Comparison of ENCODE assay signal across 18 cellular contexts in genomic region chr1:12188657-12189327, GRCh38. TPM values are rescaled to one million over a fixed set of nuclear protein-coding genes. Genes with fewer than 3 reads are reported as not detected.
DNase-seq lines count a peak whose midpoint lies in the region; ATAC-seq and TF ChIP-seq lines count a peak whose summit lies in the region.
"Had no signal": no experiment of that assay in that cellular context is flagged by ENCODE, and none has a peak within 500 bp of the region (broad histone marks: within the 10 kb centered on the region; RNA-seq: fewer than 3 reads in every experiment).

No MANE protein-coding gene starts in this region.

- H3K9me3 Mint-ChIP-seq in T-helper 1 cell treated with Interleukin-12 subunit alpha and Interleukin-12 subunit beta and Interleukin-4 antibody, amounts not matched to agents 30 μg/mL and 1 μg/mL, for 36 hours, result no peaks in the 10 kb centered on the region
- H3K9me3 Mint-ChIP-seq in dendritic cell treated with granulocyte-macrophage colony-stimulating factor and Interleukin-4, amounts not matched to agents 40 ng/mL and 50 ng/mL, for 4 days, result no peaks in the 10 kb centered on the region
- H3K9me3 Mint-ChIP-seq: activated T-cell treated with anti-CD3 and anti-CD28 coated beads, Interleukin-2, amount 50 U/mL, for 4 hours; naive thymus-derived CD4-positive, alpha-beta T cell had no signal

- BruUV-seq in IMR-90 (replicated peaks; lab: Mats Ljungman, UMichigan), result no TSS peak

- peaks cover 0 to 4% of the 10 kb centered on the region in 2 experiments; a peak in 3 of 4 replicates for H3K79me1 ChIP-seq in IMR-90 (ENCODE audit: low read depth in 1 of 2, low read length in 2 of 2)

- H3K4ac ChIP-seq in IMR-90 (ENCODE audit: low read depth, low read length), result no peak overlapping the region

- H3K9me3 ChIP-seq in IMR-90 (ENCODE audit: control insufficient read depth, insufficient read depth, low read length) (no peaks in the 10 kb centered on the region), gastrocnemius medialis (no peaks in the 10 kb centered on the region), WERI-Rb-1 (ENCODE audit: severe bottlenecking) (no peaks in the 10 kb centered on the region)
- H3K9me3 ChIP-seq: transverse colon had no signal

- no peak overlapping the region for H3K18ac ChIP-seq in IMR-90 (ENCODE audit: low read depth, low read length)

- no peak overlapping the region for H2BK15ac ChIP-seq in IMR-90 (ENCODE audit: low read depth, low read length)

- H4K8ac ChIP-seq in IMR-90 (ENCODE audit: low read depth in 2 of 2, low read length in 2 of 2), result no peak overlapping the region

- H3K27ac ChIP-seq in IMR-90 (ENCODE audit: insufficient read depth, low read length), result no peak overlapping the region
- peak overlapping the region in 1 of 4 donors; percentile 85 for H3K27ac ChIP-seq in gastrocnemius medialis
- H3K27ac ChIP-seq in WERI-Rb-1, result no peak overlapping the region
- H3K27ac ChIP-seq: dorsolateral prefrontal cortex, transverse colon had no signal

- CTCF ChIA-PET in IMR-90 (lab: Yijun Ruan, JAX), result interaction anchor here (2.6 kb wide), 1 partner anchor 65 kb away, joined by 10 read pairs; no protein-coding TSS in a partner anchor

- peak overlapping the region; percentile 59 for H3K27ac Mint-ChIP-seq in T-helper 1 cell treated with Interleukin-12 subunit alpha and Interleukin-12 subunit beta and Interleukin-4 antibody, amounts not matched to agents 30 μg/mL and 1 μg/mL, for 36 hours
- peak overlapping the region; percentile 22 for H3K27ac Mint-ChIP-seq in dendritic cell treated with granulocyte-macrophage colony-stimulating factor and Interleukin-4, amounts not matched to agents 40 ng/mL and 50 ng/mL, for 4 days
- H3K27ac Mint-ChIP-seq: progenitor cell of endocrine pancreas had no signal

- no peak overlapping the region for H3K4me3 ChIP-seq in IMR-90 (ENCODE audit: insufficient read depth, low read depth, low read length)
- H3K4me3 ChIP-seq in gastrocnemius medialis, result no peak overlapping the region
- H3K4me3 ChIP-seq in WERI-Rb-1 (ENCODE audit: low read depth, low read length), result no peak overlapping the region
- H3K4me3 ChIP-seq: dorsolateral prefrontal cortex, lung, transverse colon had no signal

- no peak overlapping the region for H3K9ac ChIP-seq in IMR-90 (ENCODE audit: low read depth, low read length)

- no peak overlapping the region for H2BK20ac ChIP-seq in IMR-90 (ENCODE audit: low read depth, low read length)

- no peak overlapping the region for H2BK5ac ChIP-seq in IMR-90 (ENCODE audit: low read depth, low read length, poor library complexity, severe bottlenecking)

- H2AK9ac ChIP-seq in IMR-90 (replicated peaks; ENCODE audit: low read depth, low read length, poor library complexity), result peak overlapping the region; percentile 36

- H2BK120ac ChIP-seq in IMR-90 (ENCODE audit: low read depth, low read length), result no peak overlapping the region

- H3K14ac ChIP-seq in IMR-90 (replicated peaks; ENCODE audit: low read depth, low read length), result no peak overlapping the region

- H3K4me1 Mint-ChIP-seq in T-helper 1 cell treated with Interleukin-12 subunit alpha and Interleukin-12 subunit beta and Interleukin-4 antibody, amounts not matched to agents 30 μg/mL and 1 μg/mL, for 36 hours (ENCODE audit: low read depth), result peaks cover 32% of the 10 kb centered on the region
- H3K4me1 Mint-ChIP-seq in dendritic cell treated with granulocyte-macrophage colony-stimulating factor and Interleukin-4, amounts not matched to agents 40 ng/mL and 50 ng/mL, for 4 days (ENCODE audit: low read depth), result peaks cover 94% of the 10 kb centered on the region

- DNase-seq in T-helper 1 cell, result no peak
- no peak for DNase-seq in IMR-90
- DNase-seq in gastrocnemius medialis, result no peak
- no peak for DNase-seq in NCI-H524 (lab: John Stamatoyannopoulos, UW)
- no peak for DNase-seq in HCEC 1CT
- DNase-seq in WERI-Rb-1, result no peak
- DNase-seq: 8988T; activated T-cell treated with anti-CD3 and anti-CD28 coated beads, Interleukin-2, amount 50 U/mL, for 4 hours; dorsolateral prefrontal cortex; naive thymus-derived CD4-positive, alpha-beta T cell; NCI-H2081; NCI-H510A; SIG-M5; transverse colon had no signal

- H3K56ac ChIP-seq in IMR-90 (ENCODE audit: extremely low read depth, insufficient read depth, low read length), result no peak overlapping the region

- TF ChIP-seq POLR2A in IMR-90 (IDR thresholded peaks at IDR 0.05; ENCODE audit: low read depth, low read length) (no peak), gastrocnemius medialis (IDR thresholded peaks at IDR 0.05) (no peak)

- no peak overlapping the region; the same call in 1 of the 2 replicates for H3K23ac ChIP-seq in IMR-90 (ENCODE audit: low read depth, low read length)

- 80% methylated on average over 6 of the region's 13 CpGs; no CpG with 5 or more reads in 1 of the 2 experiments for WGBS in IMR-90 (ENCODE audit: extremely low coverage in 2 of 2, insufficient read length in 1 of 2), 2 experiments

- H4K5ac ChIP-seq in IMR-90 (ENCODE audit: low read depth, low read length), result no peak overlapping the region

- TF ChIP-seq CTCF in IMR-90 (conservative IDR thresholded peaks at IDR 0.05; ENCODE audit: low read depth, low read length) (no peak), gastrocnemius medialis (IDR thresholded peaks at IDR 0.05 in 4 of 5, conservative IDR thresholded peaks at IDR 0.05 in 1 of 5) (no peak), WERI-Rb-1 (IDR thresholded peaks at IDR 0.05; ENCODE audit: low read depth, low read length) (no peak)

- H3K27me3 ChIP-seq in IMR-90 (ENCODE audit: control insufficient read depth, insufficient read depth, low read length) (no peaks in the 10 kb centered on the region), gastrocnemius medialis (peaks cover 0 to 4% (median 0%) of the 10 kb centered on the region in 3 donors), WERI-Rb-1 (ENCODE audit: insufficient read depth, low read depth, severe bottlenecking) (peaks cover 46% of the 10 kb centered on the region)
- H3K27me3 ChIP-seq: transverse colon had no signal

- in situ Hi-C loops in IMR-90 (cut with MboI; ENCODE audit: low sequenced_read_pairs) (no loop called here), gastrocnemius medialis (cut with MboI; ENCODE audit: low sequenced_read_pairs in 4 of 4) (no loop called here)

- no peak overlapping the region for H3K4me3 Mint-ChIP-seq in T-helper 1 cell treated with Interleukin-12 subunit alpha and Interleukin-12 subunit beta and Interleukin-4 antibody, amounts not matched to agents 30 μg/mL and 1 μg/mL, for 36 hours
- H3K4me3 Mint-ChIP-seq in dendritic cell treated with granulocyte-macrophage colony-stimulating factor and Interleukin-4, amounts not matched to agents 40 ng/mL and 50 ng/mL, for 4 days, result no peak overlapping the region
- H3K4me3 Mint-ChIP-seq: activated T-cell treated with anti-CD3 and anti-CD28 coated beads, Interleukin-2, amount 50 U/mL, for 4 hours; naive thymus-derived CD4-positive, alpha-beta T cell had no signal

- POLR2A ChIA-PET in IMR-90 (lab: Charles Lee; ENCODE audit: unreplicated experiment), result interaction anchor here (0.6 kb wide), 1 partner anchor 88 kb away, joined by 12 read pairs; no protein-coding TSS in a partner anchor

- H4K91ac ChIP-seq in IMR-90 (ENCODE audit: insufficient read depth, low read depth, low read length), result no peak overlapping the region

- H2AK5ac ChIP-seq in IMR-90 (ENCODE audit: low read depth, low read length), result no peak overlapping the region

- no peak for ATAC-seq in IMR-90 (ENCODE audit: low read depth)
- peak; percentile 18 to 20 for ATAC-seq in gastrocnemius medialis
- ATAC-seq: naive thymus-derived CD4-positive, alpha-beta T cell had no signal

- no peaks in the 10 kb centered on the region for H3K9me1 ChIP-seq in IMR-90 (ENCODE audit: insufficient read depth, low read length)

- no peaks in the 10 kb centered on the region for H4K20me1 ChIP-seq in IMR-90 (ENCODE audit: insufficient read depth, low read length)

- dilution Hi-C loops in IMR-90 (cut with HindIII; ENCODE audit: low sequenced_read_pairs, unreplicated experiment), result no loop called here

- H2AFZ ChIP-seq in IMR-90 (replicated peaks; ENCODE audit: low read length, poor library complexity), result peak overlapping the region; percentile 26

- no peak for TF ChIP-seq RAD21 in IMR-90 (IDR thresholded peaks at IDR 0.05; ENCODE audit: low read length)

- intact Hi-C loops in IMR-90 (cut with micrococcal nuclease), result no loop called here
- intact Hi-C loops in dendritic cell treated with granulocyte-macrophage colony-stimulating factor and Interleukin-4, amounts not matched to agents 40 ng/mL and 50 ng/mL, for 4 days (cut with micrococcal nuclease), result no loop called here
- intact Hi-C loops in gastrocnemius medialis (cut with DNase I; ENCODE audit: low total_unique reads), result loop anchor here (5.0 kb wide), 2 partner anchors 46 to 61 kb away; no protein-coding TSS in a partner anchor

- H3K27me3 Mint-ChIP-seq in T-helper 1 cell treated with Interleukin-12 subunit alpha and Interleukin-12 subunit beta and Interleukin-4 antibody, amounts not matched to agents 30 μg/mL and 1 μg/mL, for 36 hours (ENCODE audit: low read depth), result no peaks in the 10 kb centered on the region
- no peaks in the 10 kb centered on the region for H3K27me3 Mint-ChIP-seq in dendritic cell treated with granulocyte-macrophage colony-stimulating factor and Interleukin-4, amounts not matched to agents 40 ng/mL and 50 ng/mL, for 4 days
- H3K27me3 Mint-ChIP-seq: naive thymus-derived CD4-positive, alpha-beta T cell had no signal

- peaks cover 16% of the 10 kb centered on the region for H3K36me3 ChIP-seq in IMR-90 (ENCODE audit: control insufficient read depth, insufficient read depth, low read length)
- peaks cover 0 to 18% of the 10 kb centered on the region in 2 donors for H3K36me3 ChIP-seq in gastrocnemius medialis
- H3K36me3 ChIP-seq in WERI-Rb-1, result no peaks in the 10 kb centered on the region
- H3K36me3 ChIP-seq: transverse colon had no signal

- peaks cover 40% of the 10 kb centered on the region for H3K36me3 Mint-ChIP-seq in T-helper 1 cell treated with Interleukin-12 subunit alpha and Interleukin-12 subunit beta and Interleukin-4 antibody, amounts not matched to agents 30 μg/mL and 1 μg/mL, for 36 hours (ENCODE audit: low read depth)
- H3K36me3 Mint-ChIP-seq in dendritic cell treated with granulocyte-macrophage colony-stimulating factor and Interleukin-4, amounts not matched to agents 40 ng/mL and 50 ng/mL, for 4 days (ENCODE audit: low read depth), result peaks cover 83% of the 10 kb centered on the region

- no peak overlapping the region for H3K4me2 ChIP-seq in IMR-90 (ENCODE audit: low read depth, low read length)

- H3K4me1 ChIP-seq in IMR-90 (ENCODE audit: control insufficient read depth, insufficient read depth, low read length) (peaks cover 27% of the 10 kb centered on the region), gastrocnemius medialis (peaks cover 35 to 42% of the 10 kb centered on the region in 2 donors)

RNA-seq across cellular contexts. Expression of gene TNFRSF1B, which starts 22.0 kb away (rescaled TPM):
- 4.3 and 5.0 TPM in 2 replicates for total RNA-seq in IMR-90 (2012; rRNA removed)
- polyA plus RNA-seq in IMR-90 (2012; rRNA removed), result 8.6 and 8.9 TPM in 2 replicates
- polyA plus RNA-seq in IMR-90 (2012; cell fraction: cytosol; rRNA removed), result 6.3 and 11.9 TPM in 2 replicates
- polyA plus RNA-seq in IMR-90 (2012; cell fraction: nucleus; rRNA removed; ENCODE audit: low replicate concordance), result 4.3 and 6.7 TPM in 2 replicates
- 10 to 100 TPM; 14.0 to 29.5 (median 18.8) TPM for total RNA-seq in gastrocnemius medialis
- total RNA-seq: progenitor cell of endocrine pancreas had no signal

RNA-seq across cellular contexts. Expression of gene VPS13D, which starts 41.0 kb away (rescaled TPM):
- total RNA-seq in IMR-90 (2012; rRNA removed) (16.3 and 18.1 TPM in 2 replicates), gastrocnemius medialis (10 to 100 TPM; 60.9 to 91.6 (median 71.6) TPM)
- 8.1 and 9.0 TPM in 2 replicates for polyA plus RNA-seq in IMR-90 (2012; rRNA removed)
- polyA plus RNA-seq in IMR-90 (2012; cell fraction: cytosol; rRNA removed), result 5.3 and 6.3 TPM in 2 replicates
- 8.3 and 19.1 TPM in 2 replicates for polyA plus RNA-seq in IMR-90 (2012; cell fraction: nucleus; rRNA removed; ENCODE audit: low replicate concordance)
